In genomic region chr4:16387448-16387847, GRCh38 we compare ENCODE assay signal across 10 cellular contexts.
"Had no signal": no experiment of that assay in that cellular context is flagged by ENCODE, and none has a peak within 500 bp of the region (broad histone marks: within the 10 kb centered on the region; RNA-seq: fewer than 3 reads in every experiment).

No MANE protein-coding gene starts in this region.

- H3K4me3 Mint-ChIP-seq: HFFc6 had no signal

- H3K36me3 ChIP-seq: HAP-1 had no signal

- H3K9me3 Mint-ChIP-seq: HFFc6 had no signal

- H3K27ac Mint-ChIP-seq: HFFc6 had no signal

- H3K9me3 ChIP-seq: HAP-1 had no signal

- H3K4me3 ChIP-seq: GM23248, HAP-1 had no signal

- FAIRE-seq: HTR-8/SVneo had no signal

- ATAC-seq: HCT116 had no signal

- H3K27ac ChIP-seq: GM23248, KMS-11 had no signal

- H3K4me2 ChIP-seq: KMS-11 had no signal

- H3K9ac ChIP-seq: GM23248, KMS-11 had no signal

- DNase-seq: GM23248, GOT3, H7, HFFc6, Karpas-422, KBM-7 had no signal

- H2AFZ ChIP-seq: GM23248 had no signal

- H3K4me1 ChIP-seq: HAP-1 had no signal
